ENCODE assay signal across 13 cellular contexts in genomic region chr1:224624432-224624831, GRCh38. TPM values are rescaled to one million over a fixed set of nuclear protein-coding genes. Genes with fewer than 3 reads are reported as not detected.
A peak's percentile ranks its signal among the peaks of the same experiment; 100 is the strongest.
DNase-seq lines count a peak whose midpoint lies in the region; ATAC-seq and TF ChIP-seq lines count a peak whose summit lies in the region.
"Had no signal": no experiment of that assay in that cellular context is flagged by ENCODE, and none has a peak within 500 bp of the region (broad histone marks: within the 10 kb centered on the region; RNA-seq: fewer than 3 reads in every experiment).

No MANE protein-coding gene starts in this region.

- H3K27me3 ChIP-seq in SK-N-SH (ENCODE audit: insufficient read depth) = no peaks in the 10 kb centered on the region
- H3K27me3 ChIP-seq: upper lobe of left lung had no signal

- H3K27ac ChIP-seq in SK-N-SH (ENCODE audit: low read depth in 2 of 2, low read length in 1 of 2) = peak overlapping the region in 1 of 2 experiments; percentile 95; a peak in 3 of 4 replicates
- H3K27ac ChIP-seq: 22Rv1 had no signal

- WGBS in SK-N-SH (ENCODE audit: low lambda C conversion rate) = 79% methylated on average over 4 of the region's 4 CpGs

- peak overlapping the region; percentile 71 for H3K9ac ChIP-seq in SK-N-SH

- H3K79me2 ChIP-seq in SK-N-SH (ENCODE audit: insufficient read depth) = peaks cover 81% of the 10 kb centered on the region

- H3K4me3 Mint-ChIP-seq in HFFc6 (peak overlapping the region; percentile 72), natural killer cell (peak overlapping the region; percentile 55)
- peak overlapping the region; percentile 35 for H3K4me3 Mint-ChIP-seq in activated naive CD8-positive, alpha-beta T cell treated with anti-CD3 and anti-CD28 coated beads for 36 hours
- H3K4me3 Mint-ChIP-seq: brain had no signal

- ATAC-seq in SK-N-SH treated with all-trans-retinoic acid at 6 μM for 48 hours (no peak), natural killer cell (no peak), GM21526 (IDR thresholded peaks at IDR 0.05; ENCODE audit: low FRiP score, unreplicated experiment) (no peak)

- POLR2A ChIA-PET in SK-N-SH (lab: Yijun Ruan, JAX) = no interaction called here

- CTCF ChIA-PET in SK-N-SH (lab: Yijun Ruan, JAX) = interaction anchor here (2.4 kb wide), 1 partner anchor 20 kb away, joined by 9 read pairs; no protein-coding TSS in a partner anchor

- H4K20me1 ChIP-seq in SK-N-SH (ENCODE audit: insufficient read depth) = no peaks in the 10 kb centered on the region; the same call in 1 of the 2 replicates

- peaks cover 36% of the 10 kb centered on the region for H3F3A ChIP-seq in SK-N-SH (replicated peaks; ENCODE audit: insufficient read depth)

- H3K4me3 ChIP-seq in SK-N-SH (ENCODE audit: low read depth in 2 of 2, low read length in 1 of 2) = no peak overlapping the region
- H3K4me3 ChIP-seq: left lung, upper lobe of left lung had no signal

- H3K4me1 Mint-ChIP-seq in HFFc6 (ENCODE audit: low read depth) (peaks cover 87% of the 10 kb centered on the region), natural killer cell (peaks cover 22 to 30% of the 10 kb centered on the region in 2 donors)
- H3K4me1 Mint-ChIP-seq in activated naive CD8-positive, alpha-beta T cell treated with anti-CD3 and anti-CD28 coated beads for 36 hours = peaks cover 22% of the 10 kb centered on the region

- H3K9me3 ChIP-seq in SK-N-SH = no peaks in the 10 kb centered on the region
- H3K9me3 ChIP-seq: left lung, upper lobe of left lung had no signal

- H3K27ac Mint-ChIP-seq in HFFc6 (peak overlapping the region; percentile 97), natural killer cell (peak overlapping the region; percentile 84 to 91)
- H3K27ac Mint-ChIP-seq in activated naive CD8-positive, alpha-beta T cell treated with anti-CD3 and anti-CD28 coated beads for 36 hours = peak overlapping the region; percentile 86
- H3K27ac Mint-ChIP-seq: brain had no signal

- TF ChIP-seq RAD21 in SK-N-SH (IDR thresholded peaks at IDR 0.05; ENCODE audit: low read length) = no peak

- no peaks in the 10 kb centered on the region for H3K9me2 ChIP-seq in SK-N-SH

- TF ChIP-seq EP300 in SK-N-SH (IDR thresholded peaks at IDR 0.05; ENCODE audit: borderline replicate concordance in 1 of 2, low read depth in 1 of 2, low read length in 1 of 2) = no peak

- H3K9me3 Mint-ChIP-seq in HFFc6 (peaks cover 6% of the 10 kb centered on the region; the same call in 1 of the 2 replicates), natural killer cell (peaks cover 3% of the 10 kb centered on the region in 2 donors)
- H3K9me3 Mint-ChIP-seq in activated naive CD8-positive, alpha-beta T cell treated with anti-CD3 and anti-CD28 coated beads for 36 hours = peaks cover 14% of the 10 kb centered on the region

- TF ChIP-seq CTCF in SK-N-SH (IDR thresholded peaks at IDR 0.05) = no peak
- TF ChIP-seq CTCF in HFFc6 (IDR thresholded peaks at IDR 0.05) = no peak
- TF ChIP-seq CTCF in natural killer cell (IDR thresholded peaks at IDR 0.05) = no peak

- H3K27me3 Mint-ChIP-seq in HFFc6 (ENCODE audit: insufficient read depth) = no peaks in the 10 kb centered on the region; the same call in 1 of the 2 replicates
- H3K27me3 Mint-ChIP-seq in activated naive CD8-positive, alpha-beta T cell treated with anti-CD3 and anti-CD28 coated beads for 36 hours = peaks cover 47% of the 10 kb centered on the region
- peaks cover 22 to 25% of the 10 kb centered on the region in 2 donors for H3K27me3 Mint-ChIP-seq in natural killer cell (ENCODE audit: low read depth in 2 of 2)

- peak overlapping the region; percentile 61 for H3K4me2 ChIP-seq in SK-N-SH

- peaks cover 12 to 40% of the 10 kb centered on the region in 2 experiments for H3K4me1 ChIP-seq in SK-N-SH (ENCODE audit: control insufficient read depth in 1 of 2, insufficient read depth in 2 of 2, low read depth in 1 of 2, low read length in 1 of 2)
- H3K4me1 ChIP-seq: left lung, upper lobe of left lung had no signal

- intact Hi-C loops in natural killer cell (cut with micrococcal nuclease) = no loop called here

- peaks cover 0 to 14% of the 10 kb centered on the region in 2 experiments for H3K36me3 ChIP-seq in SK-N-SH (replicated peaks in 1 of 2; ENCODE audit: control insufficient read depth in 1 of 2, insufficient read depth in 2 of 2, low read length in 1 of 2)
- H3K36me3 ChIP-seq: left lung, upper lobe of left lung had no signal

- DNase-seq in SK-N-SH = no peak
- no peak for DNase-seq in HFFc6
- no peak for DNase-seq in activated naive CD8-positive, alpha-beta T cell treated with anti-CD3 and anti-CD28 coated beads for 36 hours
- no peak for DNase-seq in natural killer cell
- no peak for DNase-seq in cortex of kidney (lab: John Stamatoyannopoulos, UW)
- DNase-seq in activated gamma-delta T cell treated with Interleukin-2 at 50 U/mL for 16 hours = no peak
- DNase-seq: left lung, NCI-H2171 treated with DMSO at 0.1 percent for 48 hours had no signal

- peaks cover 65% of the 10 kb centered on the region for H3K36me3 Mint-ChIP-seq in HFFc6 (ENCODE audit: low read depth)
- peaks cover 7% of the 10 kb centered on the region for H3K36me3 Mint-ChIP-seq in activated naive CD8-positive, alpha-beta T cell treated with anti-CD3 and anti-CD28 coated beads for 36 hours
- no peaks in the 10 kb centered on the region for H3K36me3 Mint-ChIP-seq in natural killer cell
- H3K36me3 Mint-ChIP-seq: brain had no signal

- no peak overlapping the region for H2AFZ ChIP-seq in SK-N-SH (ENCODE audit: low read depth)

TF ChIP-seq in SK-N-SH, 30 proteins besides CTCF, POLR2A, EP300 and RAD21 (continues in another document):
- TF ChIP-seq REST (IDR thresholded peaks at IDR 0.05; ENCODE audit: low read depth, low read length) = no peak
- TF ChIP-seq POLR2AphosphoS5 (IDR thresholded peaks at IDR 0.05; ENCODE audit: low read depth, low read length) = no peak
- no peak for TF ChIP-seq FOSL2 (IDR thresholded peaks at IDR 0.05; ENCODE audit: borderline replicate concordance, low read depth)
- TF ChIP-seq RXRA (IDR thresholded peaks at IDR 0.05; ENCODE audit: borderline replicate concordance, low read depth) = no peak

TF ChIP-seq in SK-N-SH treated with all-trans-retinoic acid at 6 μM for 48 hours, 23 proteins besides CTCF, POLR2A, EP300 and RAD21:
- no peak for TF ChIP-seq RARB (CRISPR knock-in tag; IDR thresholded peaks at IDR 0.05)
- TF ChIP-seq SNAI2 (CRISPR knock-in tag; IDR thresholded peaks at IDR 0.05) = no peak
- TF ChIP-seq OSR1 (CRISPR knock-in tag; IDR thresholded peaks at IDR 0.05) = no peak
- no peak for TF ChIP-seq GLIS3 (CRISPR knock-in tag; IDR thresholded peaks at IDR 0.05)
- TF ChIP-seq CSRNP3 (CRISPR knock-in tag; IDR thresholded peaks at IDR 0.05) = no peak
- TF ChIP-seq ZNF8 (CRISPR knock-in tag; IDR thresholded peaks at IDR 0.05) = no peak
- no peak for TF ChIP-seq ARNTL (CRISPR knock-in tag; IDR thresholded peaks at IDR 0.05; ENCODE audit: borderline replicate concordance, low read depth)
- no peak for TF ChIP-seq ZC3H10 (CRISPR knock-in tag; IDR thresholded peaks at IDR 0.05)
- TF ChIP-seq PPARA (CRISPR knock-in tag; IDR thresholded peaks at IDR 0.05; ENCODE audit: borderline replicate concordance) = no peak
- TF ChIP-seq ZNF70 (CRISPR knock-in tag; IDR thresholded peaks at IDR 0.05) = no peak

RNA-seq across cellular contexts. Expression of gene CNIH3, which starts 8.3 kb away (rescaled TPM):
- polyA plus RNA-seq in SK-N-SH (2012; rRNA removed) = 18.8 and 19.1 TPM in 2 replicates
- 17.0 and 19.6 TPM in 2 replicates for polyA plus RNA-seq in SK-N-SH (2012; cell fraction: cytosol; rRNA removed)
- polyA plus RNA-seq in SK-N-SH (2012; cell fraction: nucleus; rRNA removed) = 16.5 and 21.3 TPM in 2 replicates
- total RNA-seq in HFFc6 (2021; fragmentation: NEBNext Ultra II Directional; extraction: Animal tissue kit (Norgen Biotek cat#: 25700)) = 10 to 100 TPM; 18.6 to 32.3 (median 30.5) TPM
- total RNA-seq in activated naive CD8-positive, alpha-beta T cell treated with anti-CD3 and anti-CD28 coated beads for 36 hours = 1 to 10 TPM; 1.3 to 1.4 TPM
- total RNA-seq in natural killer cell = 1 to 10 TPM; 2.8 to 5.4 (median 5.0) TPM
